Comparison of ENCODE assay signal across 25 cellular contexts in the genomic region with DNA sequence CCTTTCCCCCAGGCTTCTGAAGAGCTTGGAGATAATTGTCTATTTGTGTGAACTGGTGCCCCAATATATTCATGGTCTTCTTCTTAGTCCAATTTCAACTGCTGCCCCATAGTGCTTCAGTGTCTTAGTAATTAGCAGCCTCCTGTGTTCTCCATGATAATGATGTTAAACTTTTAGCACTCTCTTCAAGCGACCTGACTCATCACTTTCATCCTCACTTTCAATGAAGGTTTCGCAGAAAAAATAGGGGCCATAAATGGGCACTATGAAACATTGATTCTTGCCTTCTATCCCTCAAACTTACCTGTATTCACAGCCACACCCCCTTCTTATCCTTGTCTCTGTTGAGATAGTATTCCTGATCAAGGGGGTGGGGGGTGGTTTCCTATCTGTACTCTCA.
DNase-seq lines count a peak whose midpoint lies in the region; ATAC-seq, FAIRE-seq and TF ChIP-seq lines count a peak whose summit lies in the region.
"Had no signal": no experiment of that assay in that cellular context is flagged by ENCODE, and none has a peak within 500 bp of the region (broad histone marks: within the 10 kb centered on the region; RNA-seq: fewer than 3 reads in every experiment).

No MANE protein-coding gene starts in this region.

- H3K79me1 ChIP-seq in IMR-90 (ENCODE audit: low read depth in 1 of 2, low read length in 2 of 2): no peaks in the 10 kb centered on the region

- H3K27me3 ChIP-seq in HepG2 (ENCODE audit: control insufficient read depth in 1 of 2, insufficient read depth in 2 of 2, low read length in 2 of 2) (no peaks in the 10 kb centered on the region), right lobe of liver (no peaks in the 10 kb centered on the region), IMR-90 (ENCODE audit: control insufficient read depth, insufficient read depth, low read length) (no peaks in the 10 kb centered on the region), K562 (ENCODE audit: control insufficient read depth in 2 of 2, insufficient read depth in 2 of 2, low read length in 2 of 2) (no peaks in the 10 kb centered on the region)
- H3K27me3 ChIP-seq: BE2C, BLaER1 had no signal

- H3K4me1 ChIP-seq in HepG2 (ENCODE audit: insufficient read depth, low read length) (no peaks in the 10 kb centered on the region), right lobe of liver (no peaks in the 10 kb centered on the region), IMR-90 (ENCODE audit: control insufficient read depth, insufficient read depth, low read length) (no peaks in the 10 kb centered on the region), K562 (replicated peaks in 1 of 2; ENCODE audit: control insufficient read depth in 2 of 2, insufficient read depth in 2 of 2, low read length in 2 of 2) (no peaks in the 10 kb centered on the region)
- H3K4me1 ChIP-seq: BE2C, BLaER1 had no signal

- H3K9me1 ChIP-seq in IMR-90 (ENCODE audit: insufficient read depth, low read length) (no peaks in the 10 kb centered on the region), K562 (ENCODE audit: control insufficient read depth, insufficient read depth, low read length) (no peaks in the 10 kb centered on the region)

- H3K27ac ChIP-seq in HepG2 (ENCODE audit: extremely low read length, insufficient read depth, low read length): no peak overlapping the region
- H3K27ac ChIP-seq in right lobe of liver: no peak overlapping the region
- H3K27ac ChIP-seq in IMR-90 (ENCODE audit: insufficient read depth, low read length): no peak overlapping the region
- H3K27ac ChIP-seq in K562 (ENCODE audit: extremely low read depth, low read depth, low read length): no peak overlapping the region
- H3K27ac ChIP-seq: 22Rv1, BLaER1 had no signal

- no peak overlapping the region for H2BK5ac ChIP-seq in IMR-90 (ENCODE audit: low read depth, low read length, poor library complexity, severe bottlenecking)

- POLR2A ChIA-PET in HepG2 (lab: Yijun Ruan, JAX): no interaction called here
- POLR2A ChIA-PET in IMR-90 (lab: Charles Lee; ENCODE audit: unreplicated experiment): no interaction called here
- POLR2A ChIA-PET in K562 (lab: Yijun Ruan, JAX): interaction anchor here (1.0 kb wide), 1 partner anchor 20 kb away, joined by 3 read pairs; no protein-coding TSS in a partner anchor

- H2BK20ac ChIP-seq in IMR-90 (ENCODE audit: low read depth, low read length): no peak overlapping the region

- intact Hi-C loops in HepG2 (cut with micrococcal nuclease; ENCODE audit: unreplicated experiment): no loop called here
- intact Hi-C loops in right lobe of liver (cut with DNase I): no loop called here
- intact Hi-C loops in IMR-90 (cut with micrococcal nuclease): no loop called here
- intact Hi-C loops in K562 (cut with micrococcal nuclease): no loop called here

- no peak overlapping the region for H2BK120ac ChIP-seq in IMR-90 (ENCODE audit: low read depth, low read length)

- H3K23ac ChIP-seq in IMR-90 (ENCODE audit: low read depth, low read length): no peak overlapping the region

- no peak overlapping the region for H2AK9ac ChIP-seq in IMR-90 (replicated peaks; ENCODE audit: low read depth, low read length, poor library complexity)

- no peak overlapping the region for H3K9ac ChIP-seq in HepG2 (ENCODE audit: insufficient read depth, low read depth, low read length)
- no peak overlapping the region for H3K9ac ChIP-seq in IMR-90 (ENCODE audit: low read depth, low read length)
- H3K9ac ChIP-seq in K562 (ENCODE audit: insufficient read depth in 1 of 2, low read depth in 2 of 2, low read length in 2 of 2): no peak overlapping the region
- H3K9ac ChIP-seq: BLaER1 had no signal

- no peak overlapping the region for H2AK5ac ChIP-seq in IMR-90 (ENCODE audit: low read depth, low read length)

- no peak for TF ChIP-seq RAD21 in HepG2 (CRISPR knock-in tag; IDR thresholded peaks at IDR 0.05)
- TF ChIP-seq RAD21 in IMR-90 (IDR thresholded peaks at IDR 0.05; ENCODE audit: low read length): no peak
- no peak for TF ChIP-seq RAD21 in K562 (CRISPR knock-in tag; conservative IDR thresholded peaks at IDR 0.05 in 1 of 2, IDR thresholded peaks at IDR 0.05 in 1 of 2)

- H3K4me2 ChIP-seq in HepG2 (ENCODE audit: low read depth, low read length) (no peak overlapping the region), IMR-90 (ENCODE audit: low read depth, low read length) (no peak overlapping the region), K562 (ENCODE audit: insufficient read depth, low read length) (no peak overlapping the region)
- H3K4me2 ChIP-seq: BLaER1 had no signal

- H4K91ac ChIP-seq in IMR-90 (ENCODE audit: insufficient read depth, low read depth, low read length): no peak overlapping the region

- H3K56ac ChIP-seq in IMR-90 (ENCODE audit: extremely low read depth, insufficient read depth, low read length): no peak overlapping the region

- no peak for FAIRE-seq in HepG2 (lab: Jason Lieb, UNC)
- no peak for FAIRE-seq in K562 (lab: Jason Lieb, UNC)
- FAIRE-seq: GM12878, GM12892, GM18507 had no signal

- H3K4me3 ChIP-seq in HepG2 (replicated peaks in 1 of 3; ENCODE audit: insufficient read depth in 1 of 3, low read depth in 2 of 3, low read length in 3 of 3) (no peak overlapping the region), right lobe of liver (no peak overlapping the region), IMR-90 (ENCODE audit: insufficient read depth, low read depth, low read length) (no peak overlapping the region), K562 (no peak overlapping the region)
- H3K4me3 ChIP-seq: BLaER1, GM12878 had no signal

- no peak overlapping the region for H4K5ac ChIP-seq in IMR-90 (ENCODE audit: low read depth, low read length)

- 21% methylated on average over 2 of the region's 2 CpGs for WGBS in HepG2 (ENCODE audit: low lambda C conversion rate)
- WGBS in right lobe of liver (ENCODE audit: insufficient coverage, low coverage, low lambda C conversion rate, missing lambda C conversion rate): 85% methylated on average over 2 of the region's 2 CpGs
- 100% methylated on average over 1 of the region's 2 CpGs; no CpG with 5 or more reads in 1 of the 2 experiments for WGBS in IMR-90 (ENCODE audit: extremely low coverage in 2 of 2, insufficient read length in 1 of 2), 2 experiments
- 0% methylated on average over 2 of the region's 2 CpGs for WGBS in K562 (ENCODE audit: insufficient coverage, low coverage, missing lambda C conversion rate)

- DNase-seq in HepG2 (ENCODE audit: low spot score) (no peak), right lobe of liver (no peak), IMR-90 (no peak), K562 (ENCODE audit: extremely low read depth in 1 of 4, low spot score in 3 of 4) (no peak)
- DNase-seq in stimulated activated CD4-positive, alpha-beta T cell treated with anti-CD3 and anti-CD28 coated beads, Interleukin-2, amount 100 ng/mL, for 48 hours: no peak
- DNase-seq: ACHN; BE2C; C1 segment of cervical spinal cord; CD4-positive, alpha-beta memory T cell; CD4-positive, CD25-positive, alpha-beta regulatory T cell; CD8-positive, alpha-beta memory T cell; COR-L47; DMS 273 treated with DMSO at 0.1 percent for 48 hours; DMS153; DMS53; DMS79; DND-41; EL; GDM1 had no signal

- TF ChIP-seq CTCF in HepG2 (CRISPR knock-in tag; IDR thresholded peaks at IDR 0.05) (no peak), right lobe of liver (IDR thresholded peaks at IDR 0.05) (no peak), IMR-90 (conservative IDR thresholded peaks at IDR 0.05; ENCODE audit: low read depth, low read length) (no peak), K562 (IDR thresholded peaks at IDR 0.05 in 2 of 3, conservative IDR thresholded peaks at IDR 0.05 in 1 of 3; ENCODE audit: insufficient read depth in 2 of 3, low read depth in 1 of 3, low read length in 3 of 3) (no peak)

- ATAC-seq in HepG2: no peak
- no peak for ATAC-seq in right lobe of liver
- ATAC-seq in IMR-90 (ENCODE audit: low read depth): no peak
- no peak for ATAC-seq in K562
- no peak for ATAC-seq in HG02884 (IDR thresholded peaks at IDR 0.05; ENCODE audit: unreplicated experiment)
- ATAC-seq: GM12878 had no signal

- H3K18ac ChIP-seq in IMR-90 (ENCODE audit: low read depth, low read length): no peak overlapping the region

- CTCF ChIA-PET in HepG2 (lab: Yijun Ruan, JAX; ENCODE audit: low intra/inter-chr PET ratio, low total read pairs) (no interaction called here), IMR-90 (lab: Yijun Ruan, JAX) (no interaction called here), K562 (lab: Yijun Ruan, JAX; ENCODE audit: low intra/inter-chr PET ratio) (interaction anchor here (0.6 kb wide), 1 partner anchor 420 kb away, joined by 3 read pairs; no protein-coding TSS in a partner anchor)

- H2BK15ac ChIP-seq in IMR-90 (ENCODE audit: low read depth, low read length): no peak overlapping the region

- H3K4ac ChIP-seq in IMR-90 (ENCODE audit: low read depth, low read length): no peak overlapping the region

- TF ChIP-seq EP300 in HepG2 (IDR thresholded peaks at IDR 0.05; ENCODE audit: low read depth in 2 of 2, low read length in 2 of 2): no peak
- TF ChIP-seq EP300 in HepG2 (CRISPR knock-in tag; IDR thresholded peaks at IDR 0.05; ENCODE audit: borderline replicate concordance): no peak
- no peak for TF ChIP-seq EP300 in K562 (IDR thresholded peaks at IDR 0.05; ENCODE audit: low read length)

- H3K14ac ChIP-seq in IMR-90 (replicated peaks; ENCODE audit: low read depth, low read length): no peak overlapping the region

- no peak for TF ChIP-seq POLR2A in HepG2 (IDR thresholded peaks at IDR 0.05; ENCODE audit: insufficient read depth in 1 of 2, low read depth in 2 of 2, low read length in 2 of 2)
- no peak for TF ChIP-seq POLR2A in right lobe of liver (IDR thresholded peaks at IDR 0.05)
- TF ChIP-seq POLR2A in IMR-90 (IDR thresholded peaks at IDR 0.05; ENCODE audit: low read depth, low read length): no peak
- no peak for TF ChIP-seq POLR2A in K562 (conservative IDR thresholded peaks at IDR 0.05)

- H3K79me2 ChIP-seq in HepG2 (ENCODE audit: insufficient read depth, low read length): no peaks in the 10 kb centered on the region
- no peaks in the 10 kb centered on the region for H3K79me2 ChIP-seq in K562 (ENCODE audit: control insufficient read depth, insufficient read depth, low read length)

- in situ Hi-C loops in HepG2 (cut with HindIII; ENCODE audit: extremely low pct_ligation_motif_present, low pct_unique_long_range_greater_than_20kb) (no loop called here), IMR-90 (cut with MboI; ENCODE audit: low sequenced_read_pairs) (no loop called here), K562 (cut with MboI) (no loop called here)

- no peaks in the 10 kb centered on the region for H3K9me3 ChIP-seq in HepG2 (ENCODE audit: low read length)
- no peaks in the 10 kb centered on the region for H3K9me3 ChIP-seq in right lobe of liver
- no peaks in the 10 kb centered on the region for H3K9me3 ChIP-seq in IMR-90 (ENCODE audit: control insufficient read depth, insufficient read depth, low read length)
- no peaks in the 10 kb centered on the region for H3K9me3 ChIP-seq in K562 (replicated peaks; ENCODE audit: control insufficient read depth, insufficient read depth, low read depth, low read length)
- H3K9me3 ChIP-seq: BE2C, BLaER1 had no signal

- H4K8ac ChIP-seq in IMR-90 (ENCODE audit: low read depth in 2 of 2, low read length in 2 of 2): no peak overlapping the region

- H4K20me1 ChIP-seq in HepG2 (ENCODE audit: insufficient read depth, low read length) (no peaks in the 10 kb centered on the region), IMR-90 (ENCODE audit: insufficient read depth, low read length) (no peaks in the 10 kb centered on the region), K562 (replicated peaks; ENCODE audit: control insufficient read depth, insufficient read depth, low read length) (no peaks in the 10 kb centered on the region)
- H4K20me1 ChIP-seq: BLaER1 had no signal

- BruUV-seq in HepG2 (replicated peaks; lab: Mats Ljungman, UMichigan) (no TSS peak), IMR-90 (replicated peaks; lab: Mats Ljungman, UMichigan) (no TSS peak), K562 (replicated peaks; lab: Mats Ljungman, UMichigan) (no TSS peak)

- H3K36me3 ChIP-seq in HepG2 (replicated peaks in 1 of 2; ENCODE audit: control insufficient read depth in 1 of 2, insufficient read depth in 2 of 2, low read length in 2 of 2): no peaks in the 10 kb centered on the region
- H3K36me3 ChIP-seq in right lobe of liver: no peaks in the 10 kb centered on the region
- H3K36me3 ChIP-seq in IMR-90 (ENCODE audit: control insufficient read depth, insufficient read depth, low read length): no peaks in the 10 kb centered on the region
- H3K36me3 ChIP-seq in K562 (ENCODE audit: control insufficient read depth, insufficient read depth, low read length): no peaks in the 10 kb centered on the region
- H3K36me3 ChIP-seq: BE2C, BLaER1 had no signal

- dilution Hi-C loops in IMR-90 (cut with HindIII; ENCODE audit: low sequenced_read_pairs, unreplicated experiment): no loop called here

- H2AFZ ChIP-seq in HepG2 (ENCODE audit: low read length): no peak overlapping the region
- no peak overlapping the region for H2AFZ ChIP-seq in IMR-90 (replicated peaks; ENCODE audit: low read length, poor library complexity)
- H2AFZ ChIP-seq in K562 (ENCODE audit: low read depth, low read length): no peak overlapping the region

Comparison
In these comparisons a context has a peak if more than half of its experiments do, and no peak if none do; other contexts are left out.
1. Of the 241 proteins assayed by ChIP-seq in both HepG2 and K562: peak only in HepG2: MAFK; only in K562: none; in both: none; in neither: 240.